23 cellular contexts compared by ENCODE assay signal in the genomic region with DNA sequence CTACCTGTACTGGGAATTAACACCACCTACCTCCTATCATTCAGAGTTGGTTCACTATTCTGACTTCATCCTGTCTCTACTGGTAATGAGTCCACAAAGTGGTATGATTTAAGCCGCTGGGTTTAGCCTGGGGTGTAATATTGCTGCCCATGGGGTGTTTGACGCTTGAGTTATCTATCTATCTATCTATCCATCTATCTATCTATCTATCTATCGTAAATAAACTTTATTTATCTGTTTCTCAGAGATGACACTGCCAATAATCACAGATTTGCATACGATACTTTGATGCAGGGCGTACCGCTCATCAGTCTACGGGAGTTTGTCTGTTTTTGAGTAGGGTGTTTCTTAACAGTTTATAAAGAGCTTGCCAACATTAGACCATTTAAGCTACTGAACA.
"Had no signal": no experiment of that assay in that cellular context is flagged by ENCODE, and none has a peak within 500 bp of the region (broad histone marks: within the 10 kb centered on the region; RNA-seq: fewer than 3 reads in every experiment).

No MANE protein-coding gene starts in this region.

- H3K4me3 Mint-ChIP-seq: activated CD4-positive, alpha-beta T cell treated with anti-CD3 and anti-CD28 coated beads for 36 hours; activated naive CD4-positive, alpha-beta T cell treated with anti-CD3 and anti-CD28 coated beads, Interleukin-2, amount 50 U/mL, for 24 hours; T-cell had no signal

- H3K4me1 ChIP-seq: ascending aorta, body of pancreas had no signal

- H3K9me3 ChIP-seq: ascending aorta had no signal

- H3K27ac Mint-ChIP-seq: activated CD4-positive, alpha-beta memory T cell treated with anti-CD3 and anti-CD28 coated beads, Interleukin-2, amount 10 ng/mL, durations not matched to agents 7 days and 5 days; activated CD4-positive, alpha-beta T cell treated with anti-CD3 and anti-CD28 coated beads for 36 hours; activated naive CD4-positive, alpha-beta T cell treated with anti-CD3 and anti-CD28 coated beads, Interleukin-2, amount 50 U/mL, for 24 hours had no signal

- ATAC-seq: activated CD4-positive, alpha-beta T cell treated with anti-CD3 and anti-CD28 coated beads for 36 hours; body of pancreas; Right ventricle myocardium inferior; T-cell had no signal

- FAIRE-seq: bronchial epithelial cell had no signal

- H3K27ac ChIP-seq: ascending aorta, body of pancreas, SK-N-MC, VCaP had no signal

- H3K36me3 Mint-ChIP-seq: T-cell had no signal

- H3K27me3 ChIP-seq: ascending aorta had no signal

- H3K4me3 ChIP-seq: ascending aorta, body of pancreas had no signal

- DNase-seq: activated CD4-positive, alpha-beta memory T cell treated with anti-CD3 and anti-CD28 coated beads, Interleukin-2, amount 10 ng/mL, durations not matched to agents 7 days and 5 days; activated CD4-positive, alpha-beta T cell treated with anti-CD3 and anti-CD28 coated beads for 36 hours; activated CD4-positive, alpha-beta T cell treated with anti-CD3 and anti-CD28 coated beads, Interleukin-2, amount 50 U/mL, for 1 hour; activated T-cell treated with anti-CD3 and anti-CD28 coated beads for 4 hours; body of pancreas; central memory CD4-positive, alpha-beta T cell; MV-4-11; NCI-H1092 treated with DMSO at 0.1 percent for 48 hours; NCI-H1417 treated with DMSO at 0.1 percent for 48 hours; NCI-H1694; NCI-H2029; NCI-H2107; NCI-H2171 treated with DMSO at 0.1 percent for 48 hours; NCI-H226; NCI-H526; NK-92 treated with Interleukin-12 subunit alpha and Interleukin-12 subunit beta, amount 100 ng/mL, for 24 hours; T-cell had no signal

- H3K36me3 ChIP-seq: ascending aorta had no signal
